ENCODE assay signal across 26 cellular contexts in the genomic region with DNA sequence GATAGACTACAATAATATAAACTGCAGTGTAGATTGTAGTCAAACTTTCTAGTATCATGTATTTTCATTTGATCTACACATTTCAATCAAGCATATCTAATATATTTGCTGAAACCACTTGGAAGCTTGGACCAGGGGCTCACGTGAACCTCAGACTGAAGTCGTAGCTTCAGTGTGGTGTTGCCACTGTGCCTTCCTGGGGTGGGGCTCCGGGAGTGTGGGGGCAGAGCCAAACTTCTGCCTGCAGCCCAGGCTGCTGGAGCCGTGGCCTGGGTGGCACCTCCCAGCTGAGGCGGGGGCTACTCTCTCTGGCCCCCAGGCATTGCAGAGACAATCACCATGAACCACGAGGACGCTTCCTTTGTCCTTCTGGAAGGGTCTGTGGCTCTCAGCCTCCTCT. TPM values are rescaled to one million over a fixed set of nuclear protein-coding genes. Genes with fewer than 3 reads are reported as not detected.
DNase-seq lines count a peak whose midpoint lies in the region; ATAC-seq and TF ChIP-seq lines count a peak whose summit lies in the region.
"Had no signal": no experiment of that assay in that cellular context is flagged by ENCODE, and none has a peak within 500 bp of the region (broad histone marks: within the 10 kb centered on the region; RNA-seq: fewer than 3 reads in every experiment).

No MANE protein-coding gene starts in this region.

- H3K4me1 ChIP-seq in Karpas-422 (ENCODE audit: low read length): peaks cover 43% of the 10 kb centered on the region
- H3K4me1 ChIP-seq in osteoblast (ENCODE audit: insufficient read depth, low read length): no peaks in the 10 kb centered on the region
- no peaks in the 10 kb centered on the region for H3K4me1 ChIP-seq in aorta (ENCODE audit: control insufficient read depth in 1 of 2, insufficient read depth in 2 of 2, low read length in 2 of 2)
- no peaks in the 10 kb centered on the region for H3K4me1 ChIP-seq in right cardiac atrium (ENCODE audit: control insufficient read depth, insufficient read depth, low read length)
- H3K4me1 ChIP-seq: BE2C had no signal

- H2AFZ ChIP-seq in Karpas-422 (ENCODE audit: low read length) (no peak overlapping the region), osteoblast (ENCODE audit: low read length) (no peak overlapping the region)

- H3K4me2 ChIP-seq in Karpas-422 (ENCODE audit: low read depth, low read length, poor library complexity, severe bottlenecking) (no peak overlapping the region), osteoblast (ENCODE audit: insufficient read depth, low read length) (no peak overlapping the region)
- H3K4me2 ChIP-seq: BLaER1 had no signal

- no peak for TF ChIP-seq CTCF in osteoblast (IDR thresholded peaks at IDR 0.05; ENCODE audit: extremely low read depth, low read depth, low read length)

- H3K9me3 Mint-ChIP-seq in activated CD8-positive, alpha-beta memory T cell treated with anti-CD3 and anti-CD28 coated beads, Interleukin-2, amount 10 ng/mL, durations not matched to agents 7 days and 5 days (ENCODE audit: low read depth): no peaks in the 10 kb centered on the region
- H3K9me3 Mint-ChIP-seq: CD4-positive, alpha-beta memory T cell had no signal

- peaks cover 7% of the 10 kb centered on the region for H3K27me3 Mint-ChIP-seq in activated CD8-positive, alpha-beta memory T cell treated with anti-CD3 and anti-CD28 coated beads, Interleukin-2, amount 10 ng/mL, durations not matched to agents 7 days and 5 days

- no peaks in the 10 kb centered on the region for H3K27me3 ChIP-seq in Karpas-422 (ENCODE audit: low read length)
- no peaks in the 10 kb centered on the region for H3K27me3 ChIP-seq in osteoblast (ENCODE audit: insufficient read depth, low read length)
- no peaks in the 10 kb centered on the region for H3K27me3 ChIP-seq in aorta (ENCODE audit: control insufficient read depth in 1 of 2, insufficient read depth in 2 of 2, low read length in 1 of 2)
- H3K27me3 ChIP-seq in right cardiac atrium (ENCODE audit: control insufficient read depth, insufficient read depth): no peaks in the 10 kb centered on the region
- H3K27me3 ChIP-seq: BE2C, BLaER1 had no signal

- ATAC-seq in aorta (ENCODE audit: low FRiP score): no peak
- no peak for ATAC-seq in activated CD8-positive, alpha-beta memory T cell treated with anti-CD3 and anti-CD28 coated beads, Interleukin-2, amount 10 ng/mL, durations not matched to agents 7 days and 5 days
- ATAC-seq in right cardiac atrium: no peak
- ATAC-seq: GM12878 had no signal

- no peaks in the 10 kb centered on the region for H3K36me3 Mint-ChIP-seq in activated CD8-positive, alpha-beta memory T cell treated with anti-CD3 and anti-CD28 coated beads, Interleukin-2, amount 10 ng/mL, durations not matched to agents 7 days and 5 days
- H3K36me3 Mint-ChIP-seq: CD14-positive monocyte; CD4-positive, alpha-beta memory T cell; CD4-positive, CD25-positive, alpha-beta regulatory T cell; CD8-positive, alpha-beta memory T cell had no signal

- WGBS in aorta, 2 donors: 80 to 85% methylated on average over 7 of the region's 7 CpGs
- 88% methylated on average over 7 of the region's 7 CpGs for WGBS in right cardiac atrium

- H3K4me1 Mint-ChIP-seq in activated CD8-positive, alpha-beta memory T cell treated with anti-CD3 and anti-CD28 coated beads, Interleukin-2, amount 10 ng/mL, durations not matched to agents 7 days and 5 days: peaks cover 11% of the 10 kb centered on the region
- H3K4me1 Mint-ChIP-seq: CD14-positive monocyte had no signal

- H3K9ac ChIP-seq in Karpas-422 (ENCODE audit: low read length): no peak overlapping the region
- H3K9ac ChIP-seq: BLaER1 had no signal

- H3K9me3 ChIP-seq in Karpas-422 (ENCODE audit: low read length) (no peaks in the 10 kb centered on the region), osteoblast (ENCODE audit: low read depth, low read length) (no peaks in the 10 kb centered on the region), aorta (ENCODE audit: control insufficient read depth, low read length) (no peaks in the 10 kb centered on the region), right cardiac atrium (ENCODE audit: control insufficient read depth, low read length) (no peaks in the 10 kb centered on the region)
- H3K9me3 ChIP-seq: BE2C, BLaER1 had no signal

- H3K79me2 ChIP-seq in Karpas-422 (ENCODE audit: low read length): no peaks in the 10 kb centered on the region
- no peaks in the 10 kb centered on the region for H3K79me2 ChIP-seq in osteoblast (ENCODE audit: insufficient read depth, low read length)

- H3K36me3 ChIP-seq in Karpas-422 (ENCODE audit: insufficient read depth, low read length): no peaks in the 10 kb centered on the region
- H3K36me3 ChIP-seq in osteoblast (ENCODE audit: insufficient read depth, low read length): no peaks in the 10 kb centered on the region
- H3K36me3 ChIP-seq in aorta (ENCODE audit: control insufficient read depth in 1 of 2, insufficient read depth in 2 of 2, low read length in 1 of 2): no peaks in the 10 kb centered on the region
- H3K36me3 ChIP-seq: BE2C, BLaER1 had no signal

- no peak overlapping the region for H3K4me3 ChIP-seq in Karpas-422 (ENCODE audit: low read length)
- H3K4me3 ChIP-seq in osteoblast (ENCODE audit: insufficient read depth, low read length): no peak overlapping the region
- H3K4me3 ChIP-seq in aorta (ENCODE audit: low read length in 2 of 2): no peak overlapping the region
- H3K4me3 ChIP-seq in right cardiac atrium (ENCODE audit: low read length): no peak overlapping the region
- H3K4me3 ChIP-seq: BLaER1, GM12878 had no signal

- CTCF ChIA-PET in activated CD8-positive, alpha-beta memory T cell treated with anti-CD3 and anti-CD28 coated beads, Interleukin-2, amount 10 ng/mL, durations not matched to agents 7 days and 5 days (lab: Charles Lee): no interaction called here

- H4K20me1 ChIP-seq in Karpas-422 (ENCODE audit: insufficient read depth, low read depth, low read length) (no peaks in the 10 kb centered on the region), osteoblast (ENCODE audit: insufficient read depth, low read length) (no peaks in the 10 kb centered on the region)
- H4K20me1 ChIP-seq: BLaER1 had no signal

- peak overlapping the region; percentile 49; the same call in 1 of the 2 replicates for H3K27ac ChIP-seq in Karpas-422 (ENCODE audit: low read length)
- no peak overlapping the region for H3K27ac ChIP-seq in osteoblast (ENCODE audit: low read depth, low read length)
- no peak overlapping the region for H3K27ac ChIP-seq in aorta (ENCODE audit: low read depth in 1 of 2, low read length in 2 of 2)
- H3K27ac ChIP-seq in right cardiac atrium (ENCODE audit: low read length): no peak overlapping the region
- H3K27ac ChIP-seq: BLaER1 had no signal

- H3K4me3 Mint-ChIP-seq in activated CD8-positive, alpha-beta memory T cell treated with anti-CD3 and anti-CD28 coated beads, Interleukin-2, amount 10 ng/mL, durations not matched to agents 7 days and 5 days: no peak overlapping the region
- H3K4me3 Mint-ChIP-seq: CD14-positive monocyte; CD4-positive, alpha-beta memory T cell; CD4-positive, CD25-positive, alpha-beta regulatory T cell; CD8-positive, alpha-beta memory T cell had no signal

- peak; percentile 22 for DNase-seq in NCI-H510A treated with DMSO at 0.1 percent for 48 hours (lab: John Stamatoyannopoulos, UW)
- no peak for DNase-seq in NCI-H510A (lab: John Stamatoyannopoulos, UW)
- no peak for DNase-seq in Karpas-422
- DNase-seq in osteoblast (ENCODE audit: insufficient read length, low spot score, missing footprints): peak; percentile 84
- DNase-seq in aorta: peak; percentile 25 to 27
- no peak for DNase-seq in activated CD8-positive, alpha-beta memory T cell treated with anti-CD3 and anti-CD28 coated beads, Interleukin-2, amount 10 ng/mL, durations not matched to agents 7 days and 5 days
- no peak for DNase-seq in SW 1271 (lab: John Stamatoyannopoulos, UW)
- DNase-seq in right cardiac atrium: no peak
- DNase-seq: 8988T; ACHN; BE2C; C1 segment of cervical spinal cord; CD4-positive, alpha-beta memory T cell; CD4-positive, CD25-positive, alpha-beta regulatory T cell; CD8-positive, alpha-beta memory T cell; COR-L47; DMS 273 treated with DMSO at 0.1 percent for 48 hours; DMS153; DMS53; DND-41; EL; GDM1 had no signal

- intact Hi-C loops in aorta (cut with DNase I): no loop called here
- intact Hi-C loops in right cardiac atrium (cut with DNase I): no loop called here

- H3K9me2 ChIP-seq in Karpas-422 (replicated peaks; ENCODE audit: insufficient read depth, low read length): no peaks in the 10 kb centered on the region

- H3K27ac Mint-ChIP-seq in activated CD8-positive, alpha-beta memory T cell treated with anti-CD3 and anti-CD28 coated beads, Interleukin-2, amount 10 ng/mL, durations not matched to agents 7 days and 5 days: no peak overlapping the region
- H3K27ac Mint-ChIP-seq: CD14-positive monocyte; CD4-positive, alpha-beta memory T cell; CD4-positive, CD25-positive, alpha-beta regulatory T cell; CD8-positive, alpha-beta memory T cell had no signal

RNA-seq across cellular contexts. Expression of a gene that starts 36.3 kb away (rescaled TPM):
- 3.5 and 5.6 TPM in 2 replicates for total RNA-seq in Karpas-422 (2014; rRNA removed; shearing (Covaris generic); ENCODE audit: low replicate concordance)
- total RNA-seq in osteoblast (under 0.01 and 0.36 TPM in 2 replicates), aorta (10 to 100 TPM; 59.7 to 93.9 TPM), right cardiac atrium (10 to 100 TPM; 40.1 to 58.9 (median 54.3) TPM)
- polyA plus RNA-seq in aorta (10 to 100 TPM in 1 of 2 donors, 1 to 10 TPM in 1; 6.5 to 29.7 TPM), right cardiac atrium (27.8 TPM)
- 10 to 100 TPM; 19.6 to 34.5 TPM for total RNA-seq in activated CD8-positive, alpha-beta memory T cell treated with anti-CD3 and anti-CD28 coated beads, Interleukin-2, amount 10 ng/mL, durations not matched to agents 7 days and 5 days
- polyA plus RNA-seq: AG04450, CD14-positive monocyte had no signal

Comparison
In these comparisons a context has a peak if more than half of its experiments do, and no peak if none do; other contexts are left out.
1. DNase-seq: peak in NCI-H510A treated with DMSO at 0.1 percent for 48 hours (single experiment), osteoblast (single experiment) and aorta (2 of 2); none in NCI-H510A (single experiment), Karpas-422 (single experiment), activated CD8-positive, alpha-beta memory T cell treated with anti-CD3 and anti-CD28 coated beads, Interleukin-2, amount 10 ng/mL, durations not matched to agents 7 days and 5 days (single experiment), SW 1271 (0 of 2) and right cardiac atrium (0 of 3).